In the genomic region with DNA sequence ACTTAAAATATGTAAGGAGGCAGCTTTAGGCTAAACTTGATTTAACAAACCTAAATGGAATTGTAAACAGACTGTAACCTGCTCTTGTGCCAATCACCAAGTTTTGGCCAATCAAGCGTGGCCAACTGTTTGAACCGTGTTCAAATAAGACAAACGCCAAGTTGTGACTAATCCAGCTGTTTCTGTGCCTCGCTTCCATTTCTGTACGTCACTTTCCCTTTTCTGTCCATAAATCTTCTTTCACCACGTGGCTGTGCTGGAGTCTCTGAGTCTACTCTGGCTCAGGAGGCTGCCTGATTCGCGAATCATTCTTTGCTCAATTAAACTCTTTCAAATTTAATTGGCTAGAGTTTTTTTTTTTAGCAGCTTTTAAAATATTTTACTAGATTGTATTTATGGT, we compare ENCODE assay signal across 1 cellular context.
TF ChIP-seq lines count a peak whose summit lies in the region.

No MANE protein-coding gene starts in this region.

TF ChIP-seq in HepG2, 621 proteins besides CTCF, POLR2A, EP300 and RAD21:
- TF ChIP-seq, protein P1, sequence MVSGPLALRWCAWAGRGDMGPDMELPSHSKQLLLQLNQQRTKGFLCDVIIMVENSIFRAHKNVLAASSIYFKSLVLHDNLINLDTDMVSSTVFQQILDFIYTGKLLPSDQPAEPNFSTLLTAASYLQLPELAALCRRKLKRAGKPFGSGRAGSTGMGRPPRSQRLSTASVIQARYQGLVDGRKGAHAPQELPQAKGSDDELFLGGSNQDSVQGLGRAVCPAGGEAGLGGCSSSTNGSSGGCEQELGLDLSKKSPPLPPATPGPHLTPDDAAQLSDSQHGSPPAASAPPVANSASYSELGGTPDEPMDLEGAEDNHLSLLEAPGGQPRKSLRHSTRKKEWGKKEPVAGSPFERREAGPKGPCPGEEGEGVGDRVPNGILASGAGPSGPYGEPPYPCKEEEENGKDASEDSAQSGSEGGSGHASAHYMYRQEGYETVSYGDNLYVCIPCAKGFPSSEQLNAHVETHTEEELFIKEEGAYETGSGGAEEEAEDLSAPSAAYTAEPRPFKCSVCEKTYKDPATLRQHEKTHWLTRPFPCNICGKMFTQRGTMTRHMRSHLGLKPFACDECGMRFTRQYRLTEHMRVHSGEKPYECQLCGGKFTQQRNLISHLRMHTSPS (CRISPR knock-in tag; IDR thresholded peaks at IDR 0.05; ENCODE audit: low read depth): no peak
- TF ChIP-seq, protein P2, sequence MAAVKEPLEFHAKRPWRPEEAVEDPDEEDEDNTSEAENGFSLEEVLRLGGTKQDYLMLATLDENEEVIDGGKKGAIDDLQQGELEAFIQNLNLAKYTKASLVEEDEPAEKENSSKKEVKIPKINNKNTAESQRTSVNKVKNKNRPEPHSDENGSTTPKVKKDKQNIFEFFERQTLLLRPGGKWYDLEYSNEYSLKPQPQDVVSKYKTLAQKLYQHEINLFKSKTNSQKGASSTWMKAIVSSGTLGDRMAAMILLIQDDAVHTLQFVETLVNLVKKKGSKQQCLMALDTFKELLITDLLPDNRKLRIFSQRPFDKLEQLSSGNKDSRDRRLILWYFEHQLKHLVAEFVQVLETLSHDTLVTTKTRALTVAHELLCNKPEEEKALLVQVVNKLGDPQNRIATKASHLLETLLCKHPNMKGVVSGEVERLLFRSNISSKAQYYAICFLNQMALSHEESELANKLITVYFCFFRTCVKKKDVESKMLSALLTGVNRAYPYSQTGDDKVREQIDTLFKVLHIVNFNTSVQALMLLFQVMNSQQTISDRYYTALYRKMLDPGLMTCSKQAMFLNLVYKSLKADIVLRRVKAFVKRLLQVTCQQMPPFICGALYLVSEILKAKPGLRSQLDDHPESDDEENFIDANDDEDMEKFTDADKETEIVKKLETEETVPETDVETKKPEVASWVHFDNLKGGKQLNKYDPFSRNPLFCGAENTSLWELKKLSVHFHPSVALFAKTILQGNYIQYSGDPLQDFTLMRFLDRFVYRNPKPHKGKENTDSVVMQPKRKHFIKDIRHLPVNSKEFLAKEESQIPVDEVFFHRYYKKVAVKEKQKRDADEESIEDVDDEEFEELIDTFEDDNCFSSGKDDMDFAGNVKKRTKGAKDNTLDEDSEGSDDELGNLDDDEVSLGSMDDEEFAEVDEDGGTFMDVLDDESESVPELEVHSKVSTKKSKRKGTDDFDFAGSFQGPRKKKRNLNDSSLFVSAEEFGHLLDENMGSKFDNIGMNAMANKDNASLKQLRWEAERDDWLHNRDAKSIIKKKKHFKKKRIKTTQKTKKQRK (IDR thresholded peaks at IDR 0.05; ENCODE audit: low read length): no peak
- TF ChIP-seq AHR (CRISPR knock-in tag; IDR thresholded peaks at IDR 0.05) (no peak), NR3C1 (CRISPR knock-in tag; IDR thresholded peaks at IDR 0.05) (no peak), CCAR2 (optimal IDR thresholded peaks at IDR 0.05; ENCODE audit: low read depth, low read length) (no peak), PLRG1 (conservative IDR thresholded peaks at IDR 0.05) (no peak), NKX3-1 (CRISPR knock-in tag; IDR thresholded peaks at IDR 0.05) (no peak), PRDM15 (CRISPR knock-in tag; IDR thresholded peaks at IDR 0.05) (no peak), ZNF296 (CRISPR knock-in tag; conservative IDR thresholded peaks at IDR 0.05) (no peak), SETDB1 (CRISPR knock-in tag; IDR thresholded peaks at IDR 0.05; ENCODE audit: borderline replicate concordance) (no peak), ZNF674 (CRISPR knock-in tag; IDR thresholded peaks at IDR 0.05; ENCODE audit: low read depth) (no peak), XRCC5 (optimal IDR thresholded peaks at IDR 0.05; ENCODE audit: low read length) (no peak), PRDM10 (CRISPR knock-in tag; IDR thresholded peaks at IDR 0.05; ENCODE audit: low read depth) (no peak), SKI (IDR thresholded peaks at IDR 0.05; ENCODE audit: partially characterized antibody) (no peak), ZNF724P (CRISPR knock-in tag; IDR thresholded peaks at IDR 0.05; ENCODE audit: borderline replicate concordance) (no peak), ZNF800 (CRISPR knock-in tag; IDR thresholded peaks at IDR 0.05) (no peak), ZNF383 (CRISPR knock-in tag; IDR thresholded peaks at IDR 0.05; ENCODE audit: borderline replicate concordance) (no peak)
- TF ChIP-seq, protein P3, sequence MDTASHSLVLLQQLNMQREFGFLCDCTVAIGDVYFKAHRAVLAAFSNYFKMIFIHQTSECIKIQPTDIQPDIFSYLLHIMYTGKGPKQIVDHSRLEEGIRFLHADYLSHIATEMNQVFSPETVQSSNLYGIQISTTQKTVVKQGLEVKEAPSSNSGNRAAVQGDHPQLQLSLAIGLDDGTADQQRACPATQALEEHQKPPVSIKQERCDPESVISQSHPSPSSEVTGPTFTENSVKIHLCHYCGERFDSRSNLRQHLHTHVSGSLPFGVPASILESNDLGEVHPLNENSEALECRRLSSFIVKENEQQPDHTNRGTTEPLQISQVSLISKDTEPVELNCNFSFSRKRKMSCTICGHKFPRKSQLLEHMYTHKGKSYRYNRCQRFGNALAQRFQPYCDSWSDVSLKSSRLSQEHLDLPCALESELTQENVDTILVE (CRISPR knock-in tag; IDR thresholded peaks at IDR 0.05): no peak
- TF ChIP-seq, protein P4, sequence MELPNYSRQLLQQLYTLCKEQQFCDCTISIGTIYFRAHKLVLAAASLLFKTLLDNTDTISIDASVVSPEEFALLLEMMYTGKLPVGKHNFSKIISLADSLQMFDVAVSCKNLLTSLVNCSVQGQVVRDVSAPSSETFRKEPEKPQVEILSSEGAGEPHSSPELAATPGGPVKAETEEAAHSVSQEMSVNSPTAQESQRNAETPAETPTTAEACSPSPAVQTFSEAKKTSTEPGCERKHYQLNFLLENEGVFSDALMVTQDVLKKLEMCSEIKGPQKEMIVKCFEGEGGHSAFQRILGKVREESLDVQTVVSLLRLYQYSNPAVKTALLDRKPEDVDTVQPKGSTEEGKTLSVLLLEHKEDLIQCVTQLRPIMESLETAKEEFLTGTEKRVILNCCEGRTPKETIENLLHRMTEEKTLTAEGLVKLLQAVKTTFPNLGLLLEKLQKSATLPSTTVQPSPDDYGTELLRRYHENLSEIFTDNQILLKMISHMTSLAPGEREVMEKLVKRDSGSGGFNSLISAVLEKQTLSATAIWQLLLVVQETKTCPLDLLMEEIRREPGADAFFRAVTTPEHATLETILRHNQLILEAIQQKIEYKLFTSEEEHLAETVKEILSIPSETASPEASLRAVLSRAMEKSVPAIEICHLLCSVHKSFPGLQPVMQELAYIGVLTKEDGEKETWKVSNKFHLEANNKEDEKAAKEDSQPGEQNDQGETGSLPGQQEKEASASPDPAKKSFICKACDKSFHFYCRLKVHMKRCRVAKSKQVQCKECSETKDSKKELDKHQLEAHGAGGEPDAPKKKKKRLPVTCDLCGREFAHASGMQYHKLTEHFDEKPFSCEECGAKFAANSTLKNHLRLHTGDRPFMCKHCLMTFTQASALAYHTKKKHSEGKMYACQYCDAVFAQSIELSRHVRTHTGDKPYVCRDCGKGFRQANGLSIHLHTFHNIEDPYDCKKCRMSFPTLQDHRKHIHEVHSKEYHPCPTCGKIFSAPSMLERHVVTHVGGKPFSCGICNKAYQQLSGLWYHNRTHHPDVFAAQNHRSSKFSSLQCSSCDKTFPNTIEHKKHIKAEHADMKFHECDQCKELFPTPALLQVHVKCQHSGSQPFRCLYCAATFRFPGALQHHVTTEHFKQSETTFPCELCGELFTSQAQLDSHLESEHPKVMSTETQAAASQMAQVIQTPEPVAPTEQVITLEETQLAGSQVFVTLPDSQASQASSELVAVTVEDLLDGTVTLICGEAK (IDR thresholded peaks at IDR 0.05): no peak
- TF ChIP-seq, protein P4 (CRISPR knock-in tag; IDR thresholded peaks at IDR 0.05): no peak
